Comparison of ENCODE assay signal across 25 cellular contexts in the genomic region with DNA sequence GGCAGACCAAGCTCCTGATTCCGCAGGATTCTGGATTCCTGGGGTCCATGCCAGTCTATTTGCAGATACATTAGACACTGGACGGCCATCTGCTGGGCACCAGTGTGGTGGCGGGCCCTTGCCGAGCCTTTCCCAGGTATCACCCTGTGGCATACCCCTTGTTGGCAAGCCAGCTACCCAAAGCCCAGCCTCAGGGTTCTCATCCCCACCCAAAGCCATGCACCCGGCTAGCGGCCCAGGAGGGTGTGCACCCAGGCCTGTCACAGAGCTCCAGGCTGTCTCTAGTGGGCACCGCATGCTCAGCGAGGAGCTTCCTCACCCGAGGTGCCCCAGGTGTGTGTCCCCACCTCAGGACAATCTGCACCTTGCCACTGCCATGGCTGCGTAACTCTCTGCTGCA. TPM values are rescaled to one million over a fixed set of nuclear protein-coding genes. Genes with fewer than 3 reads are reported as not detected.
DNase-seq lines count a peak whose midpoint lies in the region; ATAC-seq, FAIRE-seq and TF ChIP-seq lines count a peak whose summit lies in the region.
"Had no signal": no experiment of that assay in that cellular context is flagged by ENCODE, and none has a peak within 500 bp of the region (broad histone marks: within the 10 kb centered on the region; RNA-seq: fewer than 3 reads in every experiment).

No MANE protein-coding gene starts in this region.

- H3K4me3 ChIP-seq in heart right ventricle: no peak overlapping the region
- H3K4me3 ChIP-seq in astrocyte (ENCODE audit: insufficient read depth, low read depth, low read length): no peak overlapping the region
- no peak overlapping the region for H3K4me3 ChIP-seq in osteoblast (ENCODE audit: insufficient read depth, low read length)
- H3K4me3 ChIP-seq: BLaER1, GM12878 had no signal

- H3K9ac ChIP-seq in astrocyte (ENCODE audit: low read length): no peak overlapping the region

- H3K4me3 Mint-ChIP-seq in astrocyte (ENCODE audit: unreplicated experiment) (peak overlapping the region; percentile 6), nephron progenitor cell (no peak overlapping the region)
- H3K4me3 Mint-ChIP-seq: CD14-positive monocyte; CD4-positive, alpha-beta memory T cell; CD4-positive, CD25-positive, alpha-beta regulatory T cell; CD8-positive, alpha-beta memory T cell had no signal

- H3K27ac ChIP-seq in heart right ventricle (no peak overlapping the region), astrocyte (ENCODE audit: low read depth, low read length) (no peak overlapping the region), osteoblast (ENCODE audit: low read depth, low read length) (no peak overlapping the region)
- H3K27ac ChIP-seq: BLaER1 had no signal

- H3K4me1 Mint-ChIP-seq in astrocyte (ENCODE audit: low read depth, unreplicated experiment): no peaks in the 10 kb centered on the region
- peaks cover 35% of the 10 kb centered on the region for H3K4me1 Mint-ChIP-seq in nephron progenitor cell
- H3K4me1 Mint-ChIP-seq: CD14-positive monocyte; CD4-positive, alpha-beta memory T cell; CD4-positive, CD25-positive, alpha-beta regulatory T cell; CD8-positive, alpha-beta memory T cell had no signal

- ATAC-seq in heart right ventricle: no peak
- ATAC-seq: GM12878 had no signal

- no peak for TF ChIP-seq CTCF in heart right ventricle (IDR thresholded peaks at IDR 0.05)
- TF ChIP-seq CTCF in astrocyte (IDR thresholded peaks at IDR 0.05; ENCODE audit: insufficient read depth, low read depth, low read length): no peak
- no peak for TF ChIP-seq CTCF in osteoblast (IDR thresholded peaks at IDR 0.05; ENCODE audit: extremely low read depth, low read depth, low read length)
- TF ChIP-seq CTCF in nephron progenitor cell (IDR thresholded peaks at IDR 0.05): no peak

- FAIRE-seq in astrocyte (lab: Jason Lieb, UNC): no peak
- FAIRE-seq: A204.1, D721Med, GM12878, GM12892, GM18507 had no signal

- H2AFZ ChIP-seq in astrocyte (ENCODE audit: low read depth, low read length) (no peak overlapping the region), osteoblast (ENCODE audit: low read length) (no peak overlapping the region)

- H3K79me2 ChIP-seq in astrocyte (ENCODE audit: insufficient read depth, low read length) (no peaks in the 10 kb centered on the region), osteoblast (ENCODE audit: insufficient read depth, low read length) (no peaks in the 10 kb centered on the region)

- H3K27me3 ChIP-seq in heart right ventricle (no peaks in the 10 kb centered on the region), astrocyte (ENCODE audit: insufficient read depth, low read length) (peaks cover 2% of the 10 kb centered on the region), osteoblast (ENCODE audit: insufficient read depth, low read length) (peaks cover 8% of the 10 kb centered on the region)
- H3K27me3 ChIP-seq: BE2C, BLaER1 had no signal

- H3K4me2 ChIP-seq in astrocyte (ENCODE audit: low read length) (no peak overlapping the region), osteoblast (ENCODE audit: insufficient read depth, low read length) (no peak overlapping the region)
- H3K4me2 ChIP-seq: BLaER1 had no signal

- no peaks in the 10 kb centered on the region for H4K20me1 ChIP-seq in astrocyte (ENCODE audit: insufficient read depth, low read length)
- H4K20me1 ChIP-seq in osteoblast (ENCODE audit: insufficient read depth, low read length): no peaks in the 10 kb centered on the region

- peaks cover 10% of the 10 kb centered on the region for H3K27me3 Mint-ChIP-seq in astrocyte (ENCODE audit: low read depth, unreplicated experiment)
- H3K27me3 Mint-ChIP-seq in nephron progenitor cell (ENCODE audit: low read depth, poor library complexity): peaks cover 4% of the 10 kb centered on the region
- H3K27me3 Mint-ChIP-seq: CD4-positive, alpha-beta memory T cell; CD4-positive, CD25-positive, alpha-beta regulatory T cell; CD8-positive, alpha-beta memory T cell had no signal

- H3K9me3 Mint-ChIP-seq in astrocyte (ENCODE audit: unreplicated experiment) (peaks cover 5% of the 10 kb centered on the region), nephron progenitor cell (no peaks in the 10 kb centered on the region)

- DNase-seq in cardiac septum (ENCODE audit: low spot score): peak; percentile 44
- DNase-seq in heart right ventricle: no peak
- no peak for DNase-seq in astrocyte (ENCODE audit: low read depth)
- peak; percentile 62 for DNase-seq in osteoblast (ENCODE audit: insufficient read length, low spot score, missing footprints)
- DNase-seq in nephron progenitor cell: no peak
- no peak for DNase-seq in COLO668 (lab: John Stamatoyannopoulos, UW; ENCODE audit: unreplicated experiment)
- DNase-seq: 8988T; ACHN; BE2C; C1 segment of cervical spinal cord; Caco-2; Calu3; CD4-positive, alpha-beta memory T cell; CD4-positive, CD25-positive, alpha-beta regulatory T cell; CD8-positive, alpha-beta memory T cell; DMS79 treated with DMSO at 0.1 percent for 48 hours; EL; GDM1 had no signal

- H3K27ac Mint-ChIP-seq in astrocyte (ENCODE audit: unreplicated experiment): no peak overlapping the region
- no peak overlapping the region for H3K27ac Mint-ChIP-seq in nephron progenitor cell
- H3K27ac Mint-ChIP-seq: CD4-positive, alpha-beta memory T cell; CD4-positive, CD25-positive, alpha-beta regulatory T cell had no signal

- H3K4me1 ChIP-seq in heart right ventricle: peaks cover 0 to 18% (median 6%) of the 10 kb centered on the region in 9 donors
- H3K4me1 ChIP-seq in astrocyte (ENCODE audit: insufficient read depth, low read length): peaks cover 9% of the 10 kb centered on the region
- peaks cover 10% of the 10 kb centered on the region for H3K4me1 ChIP-seq in osteoblast (ENCODE audit: insufficient read depth, low read length)
- H3K4me1 ChIP-seq: BE2C, Caco-2 had no signal

- WGBS in heart right ventricle, 2 donors: 97 to 98% methylated on average over 10 of the region's 10 CpGs

- no peaks in the 10 kb centered on the region for H3K9me3 ChIP-seq in heart right ventricle
- no peaks in the 10 kb centered on the region for H3K9me3 ChIP-seq in astrocyte (ENCODE audit: insufficient read depth, low read depth, low read length)
- H3K9me3 ChIP-seq in osteoblast (ENCODE audit: low read depth, low read length): no peaks in the 10 kb centered on the region
- H3K9me3 ChIP-seq: BE2C had no signal

- H3K36me3 Mint-ChIP-seq in astrocyte (ENCODE audit: low read depth, unreplicated experiment) (peaks cover 1% of the 10 kb centered on the region), nephron progenitor cell (ENCODE audit: low read depth) (peaks cover 19% of the 10 kb centered on the region)

- intact Hi-C loops in cardiac septum (cut with DNase I) (no loop called here), heart right ventricle (cut with DNase I) (no loop called here)

- H3K36me3 ChIP-seq in heart right ventricle (peaks cover 0 to 80% (median 10%) of the 10 kb centered on the region in 9 donors), astrocyte (ENCODE audit: insufficient read depth, low read length) (peaks cover 1% of the 10 kb centered on the region), osteoblast (ENCODE audit: insufficient read depth, low read length) (peaks cover 3% of the 10 kb centered on the region)

RNA-seq across cellular contexts. Expression of a gene that starts 13.7 kb away (rescaled TPM):
- total RNA-seq in cardiac septum: 41.3 TPM
- total RNA-seq in heart right ventricle: 10 to 100 TPM; 27.7 to 50.7 (median 43.8) TPM
- polyA plus RNA-seq in heart right ventricle: 10 to 100 TPM; 38.5 to 41.3 TPM
- 15.2 and 17.8 TPM in 2 replicates for total RNA-seq in astrocyte
- 34.4 and 35.7 TPM in 2 replicates for total RNA-seq in osteoblast

RNA-seq across cellular contexts. Expression of a gene that starts 14.0 kb away (rescaled TPM):
- total RNA-seq in cardiac septum (12.4 TPM), heart right ventricle (10 to 100 TPM in 3 of 10 donors, 1 to 10 TPM in 7; 7.9 to 12.0 (median 9.2) TPM), astrocyte (9.7 and 12.4 TPM in 2 replicates), osteoblast (31.1 and 31.2 TPM in 2 replicates)
- polyA plus RNA-seq in heart right ventricle: 10 to 100 TPM; 11.2 to 18.1 TPM

Comparison
In these comparisons a context has a peak if more than half of its experiments do, and no peak if none do; other contexts are left out.
1. DNase-seq: peak in cardiac septum (single experiment) and osteoblast (single experiment); none in heart right ventricle (0 of 2), astrocyte (single experiment), nephron progenitor cell (single experiment) and COLO668 (single experiment).